31 cellular contexts compared by ENCODE assay signal in the genomic region with DNA sequence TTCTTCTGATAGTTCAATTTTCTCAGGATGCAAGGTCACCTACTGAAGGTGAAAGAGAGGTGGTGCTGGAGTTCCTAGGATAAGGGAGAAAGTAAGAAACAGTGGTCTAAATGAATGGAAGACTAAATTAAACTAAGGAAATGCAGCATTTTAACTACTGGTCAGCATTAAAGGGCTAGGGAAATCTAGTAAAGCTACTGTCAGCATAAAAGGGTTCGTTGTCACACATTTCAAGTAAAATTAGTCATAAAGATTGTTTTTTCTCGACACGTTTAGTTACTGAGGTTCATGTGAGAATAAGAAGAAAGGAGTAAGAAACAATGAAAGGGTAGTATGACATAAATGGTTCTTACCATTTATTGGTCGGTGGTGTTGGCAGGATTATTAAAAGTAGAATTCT.
"Had no signal": no experiment of that assay in that cellular context is flagged by ENCODE, and none has a peak within 500 bp of the region (broad histone marks: within the 10 kb centered on the region; RNA-seq: fewer than 3 reads in every experiment).

No MANE protein-coding gene starts in this region.

- H3K27ac ChIP-seq: adrenal gland, body of pancreas, colonic mucosa, epithelial cell of prostate, esophagus squamous epithelium, gastroesophageal sphincter, heart right ventricle, WERI-Rb-1 had no signal

- H3K9me3 ChIP-seq: adrenal gland, body of pancreas, colonic mucosa, esophagus squamous epithelium, gastroesophageal sphincter, heart right ventricle had no signal

- H3K36me3 ChIP-seq: colonic mucosa had no signal

- H3K4me3 ChIP-seq: adrenal gland, body of pancreas, colonic mucosa, esophagus squamous epithelium, gastroesophageal sphincter, heart right ventricle had no signal

- H3K27me3 ChIP-seq: adrenal gland, body of pancreas, colonic mucosa, esophagus squamous epithelium, gastroesophageal sphincter, heart right ventricle had no signal

- ATAC-seq: activated CD4-positive, CD25-positive, alpha-beta regulatory T cell treated with anti-CD3 and anti-CD28 coated beads, Interleukin-2, amount 50 U/mL, for 24 hours; activated naive CD8-positive, alpha-beta T cell treated with anti-CD3 and anti-CD28 coated beads, Interleukin-2, amount 50 U/mL, for 24 hours; body of pancreas; gastroesophageal sphincter; heart right ventricle; T-helper 17 cell had no signal

- DNase-seq: activated B cell treated with CpG ODN at 0.5 μM for 24 hours; activated CD4-positive, alpha-beta memory T cell treated with anti-CD3 and anti-CD28 coated beads, Interleukin-2, amount 10 ng/mL, durations not matched to agents 7 days and 5 days; activated CD4-positive, alpha-beta T cell treated with anti-CD3 and anti-CD28 coated beads, Interleukin-2, amount 10 ng/mL, durations not matched to agents 24 days and 14 days; activated CD4-positive, alpha-beta T cell treated with anti-CD3 and anti-CD28 coated beads, Interleukin-2, amount 50 U/mL, for 4 hours; activated CD8-positive, alpha-beta memory T cell treated with anti-CD3 and anti-CD28 coated beads, Interleukin-2, amount 50 U/mL, for 48 hours; activated effector memory CD4-positive, alpha-beta T cell treated with anti-CD3 and anti-CD28 coated beads, Interleukin-2, amount 50 U/mL, for 16 hours; activated naive CD4-positive, alpha-beta T cell treated with anti-CD3 and anti-CD28 coated beads for 36 hours; activated naive CD8-positive, alpha-beta T cell treated with anti-CD3 and anti-CD28 coated beads for 36 hours; activated naive CD8-positive, alpha-beta T cell treated with anti-CD3 and anti-CD28 coated beads, Interleukin-2, amount 50 U/mL, for 24 hours; activated T-cell treated with anti-CD3 and anti-CD28 coated beads for 4 hours; activated T-cell treated with anti-CD3 and anti-CD28 coated beads, Interleukin-2, amount 50 U/mL, for 24 hours; activated T-cell treated with anti-CD3 and anti-CD28 coated beads, Interleukin-2, amount 50 U/mL, for 72 hours; adrenal gland; amygdala; aorta; body of pancreas; central memory CD4-positive, alpha-beta T cell; cerebellar nuclear complex; colonic mucosa; effector CD8-positive, alpha-beta T cell; esophagus squamous epithelium; foreskin melanocyte; heart right ventricle; T-helper 1 cell; T-helper 17 cell; T1000; WERI-Rb-1 had no signal

- H3K4me1 ChIP-seq: adrenal gland, body of pancreas, colonic mucosa, esophagus squamous epithelium, gastroesophageal sphincter, heart right ventricle had no signal

- FAIRE-seq: endothelial cell of umbilical vein had no signal
